8 cellular contexts compared by ENCODE assay signal in the genomic region with DNA sequence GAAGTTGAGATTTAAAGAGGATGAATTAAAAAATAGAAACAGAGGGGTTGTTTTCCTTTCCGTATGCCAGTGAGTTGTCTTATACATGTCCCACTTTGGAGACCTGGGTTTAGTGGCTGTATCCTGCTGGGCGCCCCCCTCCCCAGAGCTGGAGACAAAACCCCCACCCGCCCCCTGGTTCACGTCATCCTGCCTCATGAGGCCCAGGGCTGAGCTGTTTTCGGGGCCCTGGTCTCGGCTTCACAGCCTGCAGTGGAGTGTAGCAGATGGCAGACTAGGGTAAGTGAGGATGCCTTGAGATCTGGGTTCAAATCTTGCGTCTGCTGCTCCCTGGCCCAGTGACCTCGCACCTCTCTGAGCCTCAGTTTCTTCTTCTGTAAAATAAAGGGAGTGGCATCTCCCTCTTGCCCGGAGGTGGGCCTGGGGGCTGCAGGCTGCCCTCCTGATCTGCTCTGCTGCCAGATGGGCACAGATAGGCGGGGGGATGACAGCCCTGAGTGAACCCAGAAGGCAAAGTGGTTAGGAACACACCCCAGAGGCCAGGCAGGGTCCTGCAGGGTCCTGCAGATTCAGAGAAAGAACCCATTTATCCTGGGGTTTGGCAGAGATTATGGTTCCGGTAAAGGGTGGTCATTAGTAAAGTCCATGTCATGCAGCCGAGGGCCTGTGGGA. TPM values are rescaled to one million over a fixed set of nuclear protein-coding genes. Genes with fewer than 3 reads are reported as not detected.
A peak's percentile ranks its signal among the peaks of the same experiment; 100 is the strongest.
DNase-seq lines count a peak whose midpoint lies in the region; ATAC-seq, FAIRE-seq and TF ChIP-seq lines count a peak whose summit lies in the region.

No MANE protein-coding gene starts in this region.

- H3K79me2 ChIP-seq in DOHH2 (ENCODE audit: control insufficient read depth, low read length) = no peaks in the 10 kb centered on the region
- no peaks in the 10 kb centered on the region for H3K79me2 ChIP-seq in H1 (ENCODE audit: control insufficient read depth in 1 of 2, insufficient read depth in 2 of 2, low read length in 2 of 2)
- H3K79me2 ChIP-seq in trophoblast cell (ENCODE audit: control insufficient read depth, insufficient read depth, low read length, poor library complexity) = no peaks in the 10 kb centered on the region

- H4K91ac ChIP-seq in H1 (replicated peaks; ENCODE audit: insufficient read length, low read length) (peak overlapping the region; percentile 99), trophoblast cell (ENCODE audit: low read depth, low read length) (no peak overlapping the region)

- no peak for ATAC-seq in HG03342 (IDR thresholded peaks at IDR 0.05; ENCODE audit: unreplicated experiment)

- H3K4ac ChIP-seq in H1 (replicated peaks; ENCODE audit: insufficient read length, low read depth, low read length) (peak overlapping the region; percentile 88), trophoblast cell (ENCODE audit: low read depth, low read length) (no peak overlapping the region)

- H3K36me3 ChIP-seq in DOHH2 (ENCODE audit: control insufficient read depth, low read length) = no peaks in the 10 kb centered on the region
- no peaks in the 10 kb centered on the region for H3K36me3 ChIP-seq in Peyer's patch
- no peaks in the 10 kb centered on the region for H3K36me3 ChIP-seq in H1 (ENCODE audit: control insufficient read depth in 2 of 4, insufficient read depth in 4 of 4, low read length in 3 of 4)
- H3K36me3 ChIP-seq in trophoblast cell (ENCODE audit: control insufficient read depth in 1 of 2, insufficient read depth in 2 of 2, low read length in 2 of 2) = no peaks in the 10 kb centered on the region

- H2BK12ac ChIP-seq in H1 (ENCODE audit: low read depth, low read length) = peak overlapping the region; percentile 100; the same call in 1 of the 2 replicates
- H2BK12ac ChIP-seq in trophoblast cell (ENCODE audit: low read length) = peak overlapping the region; percentile 16

- peaks cover 11% of the 10 kb centered on the region for H3K23me2 ChIP-seq in H1 (ENCODE audit: low read depth, low read length)

- peak overlapping the region; percentile 52 for H3K14ac ChIP-seq in H1 (ENCODE audit: insufficient read length)
- no peak overlapping the region for H3K14ac ChIP-seq in trophoblast cell (ENCODE audit: low read length)

- no peaks in the 10 kb centered on the region for H3K9me2 ChIP-seq in DOHH2 (replicated peaks; ENCODE audit: control insufficient read depth, low read length)

- peak overlapping the region; percentile 51; the same call in 1 of the 2 replicates for H3K4me3 ChIP-seq in DOHH2 (ENCODE audit: low read length)
- H3K4me3 ChIP-seq in Peyer's patch = peak overlapping the region in 1 of 4 donors; percentile 64
- H3K4me3 ChIP-seq in H1 (ENCODE audit: extremely low read depth in 1 of 4, insufficient read depth in 2 of 4, low read depth in 3 of 4, low read length in 4 of 4) = peak overlapping the region in 1 of 4 experiments; percentile 67; a peak in 2 of 8 replicates
- no peak overlapping the region for H3K4me3 ChIP-seq in trophoblast cell (ENCODE audit: low read depth, low read length)

- H4K20me1 ChIP-seq in DOHH2 (ENCODE audit: control insufficient read depth, insufficient read depth, low read depth, low read length) = no peaks in the 10 kb centered on the region; the same call in 1 of the 2 replicates
- H4K20me1 ChIP-seq in H1 (replicated peaks in 1 of 2; ENCODE audit: control insufficient read depth in 1 of 2, insufficient read depth in 2 of 2, low read length in 2 of 2) = no peaks in the 10 kb centered on the region

- no peak; a peak in 1 of 4 replicates for TF ChIP-seq RAD21 in H1 (IDR thresholded peaks at IDR 0.05 in 1 of 2, conservative IDR thresholded peaks at IDR 0.05 in 1 of 2; ENCODE audit: low read depth in 2 of 2, low read length in 2 of 2)

- no peaks in the 10 kb centered on the region for H3K9me3 ChIP-seq in DOHH2 (ENCODE audit: control insufficient read depth, insufficient read depth, low read length)
- peaks cover 0 to 4% (median 0%) of the 10 kb centered on the region in 4 donors for H3K9me3 ChIP-seq in Peyer's patch
- no peaks in the 10 kb centered on the region for H3K9me3 ChIP-seq in H1 (ENCODE audit: insufficient read depth in 2 of 2, low read depth in 1 of 2, low read length in 1 of 2)
- peaks cover 2% of the 10 kb centered on the region for H3K9me3 ChIP-seq in trophoblast cell (ENCODE audit: insufficient read depth, low read depth, low read length)

- H2AFZ ChIP-seq in H1 (ENCODE audit: low read length) (no peak overlapping the region), trophoblast cell (ENCODE audit: insufficient read depth, low read length, poor library complexity) (no peak overlapping the region)

- H3K18ac ChIP-seq in H1 (ENCODE audit: extremely low read depth, low read length) (peak overlapping the region; percentile 60), trophoblast cell (ENCODE audit: low read length) (no peak overlapping the region)

- H3K4me2 ChIP-seq in DOHH2 (ENCODE audit: low read length) (peak overlapping the region; percentile 68), H1 (ENCODE audit: insufficient read depth in 1 of 2, low read depth in 2 of 2, low read length in 2 of 2) (peak overlapping the region; percentile 76 to 83; a peak in 3 of 4 replicates), trophoblast cell (ENCODE audit: low read length) (no peak overlapping the region)

- no peak for TF ChIP-seq EP300 in H1 (IDR thresholded peaks at IDR 0.05; ENCODE audit: borderline replicate concordance in 1 of 2, low read depth in 2 of 2, low read length in 2 of 2)

- H3K27ac ChIP-seq in DOHH2 (ENCODE audit: low read depth, low read length) (no peak overlapping the region), Peyer's patch (peak overlapping the region; percentile 78 to 87 (median 86)), H1 (ENCODE audit: low read depth, low read length) (no peak overlapping the region; the same call in 1 of the 2 replicates), trophoblast cell (ENCODE audit: low read depth, low read length) (no peak overlapping the region)

- H4K5ac ChIP-seq in H1 (ENCODE audit: insufficient read length, low read depth, low read length) = peak overlapping the region; percentile 37

- no peaks in the 10 kb centered on the region for H3F3A ChIP-seq in DOHH2 (ENCODE audit: control insufficient read depth, insufficient read depth)

- H2AK5ac ChIP-seq in H1 (ENCODE audit: low read depth, low read length) (peak overlapping the region; percentile 99; the same call in 1 of the 2 replicates), trophoblast cell (ENCODE audit: low read length) (peak overlapping the region; percentile 6)

- H2BK120ac ChIP-seq in H1 (replicated peaks; ENCODE audit: low read depth, low read length) = peak overlapping the region; percentile 97
- H2BK120ac ChIP-seq in trophoblast cell (ENCODE audit: insufficient read depth, low read length, poor library complexity) = peak overlapping the region; percentile 20

- no peak for TF ChIP-seq POLR2A in Peyer's patch (IDR thresholded peaks at IDR 0.05)
- TF ChIP-seq POLR2A in H1 (IDR thresholded peaks at IDR 0.05; ENCODE audit: control extremely low read depth in 1 of 2, low read depth in 2 of 2, low read length in 2 of 2) = no peak

- CTCF ChIA-PET in H1 (lab: Charles Lee; ENCODE audit: partially characterized antibody) = interaction anchor here (0.9 to 6.1 kb wide), 11 partner anchors 23 to 107 kb away, joined by 3 to 20 read pairs (median 5); no protein-coding TSS in a partner anchor

- H2BK5ac ChIP-seq in H1 (ENCODE audit: low read depth, low read length) (peak overlapping the region; percentile 89; the same call in 1 of the 2 replicates), trophoblast cell (ENCODE audit: low read depth, low read length, poor library complexity) (no peak overlapping the region)

- no peak overlapping the region for H3K56ac ChIP-seq in H1 (replicated peaks; ENCODE audit: insufficient read length, low read depth, low read length)

- H3K79me1 ChIP-seq in H1 (ENCODE audit: low read depth, low read length) (no peaks in the 10 kb centered on the region), trophoblast cell (ENCODE audit: low read length) (peaks cover 6% of the 10 kb centered on the region)

- WGBS in H1 (ENCODE audit: extremely low coverage in 1 of 2, insufficient coverage in 1 of 2, insufficient read length in 1 of 2, insufficient replicate concordance in 2 of 2, low coverage in 1 of 2, low lambda C conversion rate in 2 of 2, missing lambda C conversion rate in 1 of 2), 2 experiments = 67% methylated on average over 10 of the region's 12 CpGs; no CpG with 5 or more reads in 1 of the 2 experiments
- no CpG with 5 or more reads among the region's 12 CpGs for whole genome bisulfite sequencing in trophoblast cell (ENCODE audit: extremely low coverage, insufficient coverage, insufficient read length)

- POLR2A ChIA-PET in H1 (lab: Charles Lee; ENCODE audit: partially characterized antibody) = interaction anchor here (0.8 to 3.3 kb wide), 12 partner anchors 10 to 128 kb away, joined by 3 to 28 read pairs (median 4); a partner anchor contains a TSS

- DNase-seq in Peyer's patch = no peak
- DNase-seq in H1 (ENCODE audit: low read depth in 1 of 2, low spot score in 2 of 2) = no peak
- no peak for DNase-seq in trophoblast cell
- no peak for DNase-seq in NCI-H1092 treated with DMSO at 0.1 percent for 48 hours (lab: John Stamatoyannopoulos, UW)
- DNase-seq in EL = no peak
- no peak for DNase-seq in CD1c-positive myeloid dendritic cell (ENCODE audit: extremely low spot score)

- no peak overlapping the region for H3K9ac ChIP-seq in H1 (replicated peaks in 1 of 4; ENCODE audit: extremely low read depth in 1 of 4, low read depth in 3 of 4, low read length in 3 of 4)
- no peak overlapping the region for H3K9ac ChIP-seq in trophoblast cell (ENCODE audit: low read length)

- peak overlapping the region; percentile 100 for H2BK20ac ChIP-seq in H1 (ENCODE audit: low read length)

- TF ChIP-seq CTCF in DOHH2 (IDR thresholded peaks at IDR 0.05; ENCODE audit: low read depth, low read length, poor library complexity, severe bottlenecking) (no peak), Peyer's patch (IDR thresholded peaks at IDR 0.05) (no peak), H1 (IDR thresholded peaks at IDR 0.05; ENCODE audit: control extremely low read depth in 1 of 3, insufficient read depth in 1 of 3, low read depth in 1 of 3, low read length in 3 of 3) (peak; percentile 24 to 37 (median 27); a peak in 3 of 4 replicates)

- H3K27me3 ChIP-seq in DOHH2 (ENCODE audit: control insufficient read depth, low read length) (peaks cover 77% of the 10 kb centered on the region), Peyer's patch (no peaks in the 10 kb centered on the region), H1 (replicated peaks in 1 of 4; ENCODE audit: control insufficient read depth in 3 of 4, extremely low read depth in 1 of 4, insufficient read depth in 3 of 4, low read length in 3 of 4) (peaks cover 0 to 3% (median 0%) of the 10 kb centered on the region in 4 experiments; a peak in 2 of 7 replicates), trophoblast cell (ENCODE audit: insufficient read depth, low read length) (no peaks in the 10 kb centered on the region)

- no peak overlapping the region for H3K23ac ChIP-seq in H1 (ENCODE audit: insufficient read length)
- no peak overlapping the region for H3K23ac ChIP-seq in trophoblast cell (ENCODE audit: low read length)

- no peak overlapping the region for H4K12ac ChIP-seq in trophoblast cell (ENCODE audit: low read depth, low read length)

- H4K8ac ChIP-seq in H1 (ENCODE audit: extremely low read depth, insufficient read depth, low read length) (peak overlapping the region; percentile 76), trophoblast cell (ENCODE audit: low read depth, low read length) (no peak overlapping the region)

- no peak for FAIRE-seq in H1 (lab: Jason Lieb, UNC)

- peaks cover 28% of the 10 kb centered on the region for H3K4me1 ChIP-seq in DOHH2 (ENCODE audit: control insufficient read depth, low read length)
- peaks cover 25 to 49% (median 35%) of the 10 kb centered on the region in 4 donors for H3K4me1 ChIP-seq in Peyer's patch
- peaks cover 8 to 38% (median 32%) of the 10 kb centered on the region in 4 experiments for H3K4me1 ChIP-seq in H1 (replicated peaks in 1 of 4; ENCODE audit: control insufficient read depth in 3 of 4, insufficient read depth in 4 of 4, low read length in 3 of 4)
- H3K4me1 ChIP-seq in trophoblast cell (ENCODE audit: control insufficient read depth in 1 of 2, insufficient read depth in 2 of 2, low read length in 2 of 2) = peaks cover 14 to 27% of the 10 kb centered on the region in 2 experiments

- H2BK15ac ChIP-seq in H1 (ENCODE audit: low read length) = peak overlapping the region; percentile 92; the same call in 1 of the 2 replicates

RNA-seq across cellular contexts. Expression of a gene that starts 45.1 kb away (rescaled TPM):
- total RNA-seq in Peyer's patch = 100 to 1,000 TPM in 1 of 4 donors, 10 to 100 TPM in 2, 1 to 10 TPM in 1; 3.2 to 125 (median 20.8) TPM
- total RNA-seq in H1 (2021; fragmentation: NEBNext Ultra II Directional; extraction: Animal tissue kit (Norgen Biotek cat#: 25700)) = 47.9 and 49.4 TPM in 2 replicates
- polyA plus RNA-seq in H1 (2011; rRNA removed) = 10.1 and 15.2 TPM in 2 replicates
- polyA plus RNA-seq in H1 (2011; cell fraction: cytosol; rRNA removed) = 13.5 TPM
- polyA plus RNA-seq in H1 (2011; cell fraction: nucleus; rRNA removed) = 33.4 TPM
- 13.7 to 17.9 TPM (median 15.6 TPM) in 4 replicates for polyA plus RNA-seq in H1 (2012, experiment 1 of 2)
- polyA plus RNA-seq in H1 (2012, experiment 2 of 2) = 21.7 TPM
- 28.0 TPM for polyA plus RNA-seq in H1 (2013, experiment 1 of 2)
- 27.0 TPM for polyA plus RNA-seq in H1 (2013, experiment 2 of 2)
- 7.3 and 11.0 TPM in 2 replicates for polyA minus RNA-seq in H1 (2011; rRNA and poly(A)+ RNA removed)
- polyA minus RNA-seq in H1 (2011; cell fraction: cytosol; rRNA and poly(A)+ RNA removed) = 17.7 TPM
- polyA minus RNA-seq in H1 (2011; cell fraction: nucleus; rRNA and poly(A)+ RNA removed) = 14.3 TPM
- 33.2 and 33.8 TPM in 2 replicates for polyA plus RNA-seq in trophoblast cell (2013)

Comparison
In these comparisons a context has a peak if more than half of its experiments do, and no peak if none do; other contexts are left out.
1. H3K27ac ChIP-seq: peak in Peyer's patch (4 of 4); none in DOHH2 (single experiment), H1 (single experiment) and trophoblast cell (single experiment).
2. CTCF ChIP-seq: peak in H1 (3 of 3); none in DOHH2 (single experiment) and Peyer's patch (0 of 6).